In the genomic region with DNA sequence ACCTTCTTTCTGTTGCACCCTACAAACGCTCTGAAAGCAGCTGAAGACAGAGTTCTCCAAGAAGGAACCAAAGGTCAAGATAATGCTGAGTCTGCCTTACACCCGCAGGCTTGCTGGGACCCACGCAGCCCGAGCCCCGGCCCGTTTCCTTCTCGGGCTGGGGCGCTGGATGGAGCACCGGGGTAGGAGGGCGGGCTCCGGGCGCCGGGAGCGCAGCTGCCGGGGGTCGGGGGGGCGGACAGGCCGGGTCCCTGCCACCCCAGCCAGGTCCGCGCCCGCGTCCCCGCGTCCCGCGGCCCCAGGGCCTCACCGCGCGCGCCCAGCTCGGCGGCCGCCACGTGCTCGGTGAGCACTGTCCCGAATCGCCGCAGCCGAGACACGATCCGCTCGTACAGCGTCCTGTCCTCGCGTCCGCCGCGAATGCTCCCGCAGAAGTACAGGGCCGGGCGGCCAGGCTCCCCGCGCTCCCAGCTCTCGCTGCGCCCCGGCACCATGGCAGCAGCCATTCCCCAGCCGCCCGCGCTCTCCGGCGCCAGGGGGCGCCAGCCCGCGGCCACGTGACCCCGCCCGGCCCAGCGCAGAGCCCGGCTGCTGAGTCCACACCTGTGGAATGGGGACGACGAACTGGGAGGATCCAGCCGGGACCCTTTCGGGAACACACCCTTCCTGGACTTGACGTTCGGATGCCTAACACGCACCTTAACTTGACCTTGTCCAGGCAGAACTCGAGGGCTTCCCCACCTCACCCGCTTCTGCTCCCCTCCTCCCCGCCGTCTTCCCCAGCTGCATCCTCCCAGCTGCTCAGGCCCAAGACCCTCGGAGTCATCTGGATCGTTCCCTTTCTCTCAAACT, we compare ENCODE assay signal across 1 cellular context.
A peak's percentile ranks its signal among the peaks of the same experiment; 100 is the strongest.
TF ChIP-seq lines count a peak whose summit lies in the region.

A gene with protein sequence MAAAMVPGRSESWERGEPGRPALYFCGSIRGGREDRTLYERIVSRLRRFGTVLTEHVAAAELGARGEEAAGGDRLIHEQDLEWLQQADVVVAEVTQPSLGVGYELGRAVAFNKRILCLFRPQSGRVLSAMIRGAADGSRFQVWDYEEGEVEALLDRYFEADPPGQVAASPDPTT (minus strand): TSS at position 531 of the 852 bp plus-strand sequence. CDS start 25 bp downstream, at position 506.

TF ChIP-seq in HepG2, 621 proteins besides CTCF, POLR2A, EP300 and RAD21 (continued from another document and continues in another):
- TF ChIP-seq, protein P1, sequence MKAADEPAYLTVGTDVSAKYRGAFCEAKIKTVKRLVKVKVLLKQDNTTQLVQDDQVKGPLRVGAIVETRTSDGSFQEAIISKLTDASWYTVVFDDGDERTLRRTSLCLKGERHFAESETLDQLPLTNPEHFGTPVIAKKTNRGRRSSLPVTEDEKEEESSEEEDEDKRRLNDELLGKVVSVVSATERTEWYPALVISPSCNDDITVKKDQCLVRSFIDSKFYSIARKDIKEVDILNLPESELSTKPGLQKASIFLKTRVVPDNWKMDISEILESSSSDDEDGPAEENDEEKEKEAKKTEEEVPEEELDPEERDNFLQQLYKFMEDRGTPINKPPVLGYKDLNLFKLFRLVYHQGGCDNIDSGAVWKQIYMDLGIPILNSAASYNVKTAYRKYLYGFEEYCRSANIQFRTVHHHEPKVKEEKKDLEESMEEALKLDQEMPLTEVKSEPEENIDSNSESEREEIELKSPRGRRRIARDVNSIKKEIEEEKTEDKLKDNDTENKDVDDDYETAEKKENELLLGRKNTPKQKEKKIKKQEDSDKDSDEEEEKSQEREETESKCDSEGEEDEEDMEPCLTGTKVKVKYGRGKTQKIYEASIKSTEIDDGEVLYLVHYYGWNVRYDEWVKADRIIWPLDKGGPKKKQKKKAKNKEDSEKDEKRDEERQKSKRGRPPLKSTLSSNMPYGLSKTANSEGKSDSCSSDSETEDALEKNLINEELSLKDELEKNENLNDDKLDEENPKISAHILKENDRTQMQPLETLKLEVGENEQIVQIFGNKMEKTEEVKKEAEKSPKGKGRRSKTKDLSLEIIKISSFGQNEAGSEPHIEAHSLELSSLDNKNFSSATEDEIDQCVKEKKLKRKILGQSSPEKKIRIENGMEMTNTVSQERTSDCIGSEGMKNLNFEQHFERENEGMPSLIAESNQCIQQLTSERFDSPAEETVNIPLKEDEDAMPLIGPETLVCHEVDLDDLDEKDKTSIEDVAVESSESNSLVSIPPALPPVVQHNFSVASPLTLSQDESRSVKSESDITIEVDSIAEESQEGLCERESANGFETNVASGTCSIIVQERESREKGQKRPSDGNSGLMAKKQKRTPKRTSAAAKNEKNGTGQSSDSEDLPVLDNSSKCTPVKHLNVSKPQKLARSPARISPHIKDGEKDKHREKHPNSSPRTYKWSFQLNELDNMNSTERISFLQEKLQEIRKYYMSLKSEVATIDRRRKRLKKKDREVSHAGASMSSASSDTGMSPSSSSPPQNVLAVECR (CRISPR knock-in tag; IDR thresholded peaks at IDR 0.05; ENCODE audit: borderline replicate concordance), result peak; percentile 77; the same call in 1 of the 2 replicates
- TF ChIP-seq ZNF382 (CRISPR knock-in tag; IDR thresholded peaks at IDR 0.05; ENCODE audit: borderline replicate concordance) (no peak), SETDB1 (CRISPR knock-in tag; IDR thresholded peaks at IDR 0.05; ENCODE audit: borderline replicate concordance) (no peak), SCMH1 (CRISPR knock-in tag; IDR thresholded peaks at IDR 0.05; ENCODE audit: borderline replicate concordance) (no peak), CBFB (CRISPR knock-in tag; IDR thresholded peaks at IDR 0.05) (peak; percentile 49; the same call in 1 of the 2 replicates), MEIS1 (CRISPR knock-in tag; IDR thresholded peaks at IDR 0.05; ENCODE audit: borderline replicate concordance) (peak; percentile 31; the same call in 1 of the 2 replicates), ZBTB7A (CRISPR knock-in tag; IDR thresholded peaks at IDR 0.05) (peak; percentile 30; the same call in 1 of the 2 replicates), ZNF430 (CRISPR knock-in tag; IDR thresholded peaks at IDR 0.05) (no peak; the same call in 1 of the 2 replicates), KDM2A (CRISPR knock-in tag; IDR thresholded peaks at IDR 0.05; ENCODE audit: borderline replicate concordance, low read depth) (peak; percentile 33; the same call in 1 of the 2 replicates), TCF7 (IDR thresholded peaks at IDR 0.05; ENCODE audit: low read depth) (no peak), ZNF75D (CRISPR knock-in tag; IDR thresholded peaks at IDR 0.05; ENCODE audit: borderline replicate concordance) (no peak), ZBTB3 (CRISPR knock-in tag; IDR thresholded peaks at IDR 0.05; ENCODE audit: borderline replicate concordance, low read depth) (0 out of 2 replicates have a peak, but pooled peaks have one; percentile 49), NR2F1 (CRISPR knock-in tag; IDR thresholded peaks at IDR 0.05) (no peak), MIXL1 (CRISPR knock-in tag; IDR thresholded peaks at IDR 0.05) (0 out of 2 replicates have a peak, but pooled peaks have one; percentile 24), HOXA5 (CRISPR knock-in tag; IDR thresholded peaks at IDR 0.05) (0 out of 2 replicates have a peak, but pooled peaks have one; percentile 63), CHD2 (IDR thresholded peaks at IDR 0.05; ENCODE audit: low read depth, low read length) (no peak), ZNF317 (CRISPR knock-in tag; IDR thresholded peaks at IDR 0.05) (no peak), NCOA1 (CRISPR knock-in tag; IDR thresholded peaks at IDR 0.05) (no peak), KLF15 (CRISPR knock-in tag; IDR thresholded peaks at IDR 0.05; ENCODE audit: borderline replicate concordance) (no peak; the same call in 1 of the 2 replicates), SMC3 (IDR thresholded peaks at IDR 0.05; ENCODE audit: low read length) (no peak; the same call in 1 of the 2 replicates), EEA1 (CRISPR knock-in tag; IDR thresholded peaks at IDR 0.05; ENCODE audit: borderline replicate concordance) (peak; percentile 80), NFE2L2 (IDR thresholded peaks at IDR 0.05; ENCODE audit: low read length) (no peak), ZNF703 (CRISPR knock-in tag; IDR thresholded peaks at IDR 0.05; ENCODE audit: borderline replicate concordance) (no peak), ZNF230 (CRISPR knock-in tag; IDR thresholded peaks at IDR 0.05) (peak; percentile 60; the same call in 1 of the 2 replicates), HNRNPK (IDR thresholded peaks at IDR 0.05; ENCODE audit: low read depth, low read length, poor library complexity, severe bottlenecking) (peak; percentile 55), ZNF484 (CRISPR knock-in tag; IDR thresholded peaks at IDR 0.05; ENCODE audit: borderline replicate concordance, low read depth) (peak; percentile 59; the same call in 1 of the 2 replicates)
- TF ChIP-seq, protein P2, sequence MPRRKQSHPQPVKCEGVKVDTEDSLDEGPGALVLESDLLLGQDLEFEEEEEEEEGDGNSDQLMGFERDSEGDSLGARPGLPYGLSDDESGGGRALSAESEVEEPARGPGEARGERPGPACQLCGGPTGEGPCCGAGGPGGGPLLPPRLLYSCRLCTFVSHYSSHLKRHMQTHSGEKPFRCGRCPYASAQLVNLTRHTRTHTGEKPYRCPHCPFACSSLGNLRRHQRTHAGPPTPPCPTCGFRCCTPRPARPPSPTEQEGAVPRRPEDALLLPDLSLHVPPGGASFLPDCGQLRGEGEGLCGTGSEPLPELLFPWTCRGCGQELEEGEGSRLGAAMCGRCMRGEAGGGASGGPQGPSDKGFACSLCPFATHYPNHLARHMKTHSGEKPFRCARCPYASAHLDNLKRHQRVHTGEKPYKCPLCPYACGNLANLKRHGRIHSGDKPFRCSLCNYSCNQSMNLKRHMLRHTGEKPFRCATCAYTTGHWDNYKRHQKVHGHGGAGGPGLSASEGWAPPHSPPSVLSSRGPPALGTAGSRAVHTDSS (CRISPR knock-in tag; conservative IDR thresholded peaks at IDR 0.05), result no peak; the same call in 1 of the 2 replicates
- TF ChIP-seq, protein P3, sequence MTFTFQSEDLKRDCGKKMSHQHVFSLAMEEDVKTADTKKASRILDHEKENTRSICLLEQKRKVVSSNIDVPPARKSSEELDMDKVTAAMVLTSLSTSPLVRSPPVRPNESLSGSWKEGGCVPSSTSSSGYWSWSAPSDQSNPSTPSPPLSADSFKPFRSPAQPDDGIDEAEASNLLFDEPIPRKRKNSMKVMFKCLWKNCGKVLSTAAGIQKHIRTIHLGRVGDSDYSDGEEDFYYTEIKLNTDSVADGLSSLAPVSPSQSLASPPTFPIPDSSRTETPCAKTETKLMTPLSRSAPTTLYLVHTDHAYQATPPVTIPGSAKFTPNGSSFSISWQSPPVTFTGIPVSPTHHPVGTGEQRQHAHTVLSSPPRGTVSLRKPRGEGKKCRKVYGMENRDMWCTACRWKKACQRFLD (CRISPR knock-in tag; IDR thresholded peaks at IDR 0.05; ENCODE audit: borderline replicate concordance), result no peak
- TF ChIP-seq, protein P4, sequence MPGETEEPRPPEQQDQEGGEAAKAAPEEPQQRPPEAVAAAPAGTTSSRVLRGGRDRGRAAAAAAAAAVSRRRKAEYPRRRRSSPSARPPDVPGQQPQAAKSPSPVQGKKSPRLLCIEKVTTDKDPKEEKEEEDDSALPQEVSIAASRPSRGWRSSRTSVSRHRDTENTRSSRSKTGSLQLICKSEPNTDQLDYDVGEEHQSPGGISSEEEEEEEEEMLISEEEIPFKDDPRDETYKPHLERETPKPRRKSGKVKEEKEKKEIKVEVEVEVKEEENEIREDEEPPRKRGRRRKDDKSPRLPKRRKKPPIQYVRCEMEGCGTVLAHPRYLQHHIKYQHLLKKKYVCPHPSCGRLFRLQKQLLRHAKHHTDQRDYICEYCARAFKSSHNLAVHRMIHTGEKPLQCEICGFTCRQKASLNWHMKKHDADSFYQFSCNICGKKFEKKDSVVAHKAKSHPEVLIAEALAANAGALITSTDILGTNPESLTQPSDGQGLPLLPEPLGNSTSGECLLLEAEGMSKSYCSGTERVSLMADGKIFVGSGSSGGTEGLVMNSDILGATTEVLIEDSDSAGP (CRISPR knock-in tag; IDR thresholded peaks at IDR 0.05; ENCODE audit: borderline replicate concordance), result peak; percentile 44; the same call in 1 of the 2 replicates
- TF ChIP-seq, protein P5, sequence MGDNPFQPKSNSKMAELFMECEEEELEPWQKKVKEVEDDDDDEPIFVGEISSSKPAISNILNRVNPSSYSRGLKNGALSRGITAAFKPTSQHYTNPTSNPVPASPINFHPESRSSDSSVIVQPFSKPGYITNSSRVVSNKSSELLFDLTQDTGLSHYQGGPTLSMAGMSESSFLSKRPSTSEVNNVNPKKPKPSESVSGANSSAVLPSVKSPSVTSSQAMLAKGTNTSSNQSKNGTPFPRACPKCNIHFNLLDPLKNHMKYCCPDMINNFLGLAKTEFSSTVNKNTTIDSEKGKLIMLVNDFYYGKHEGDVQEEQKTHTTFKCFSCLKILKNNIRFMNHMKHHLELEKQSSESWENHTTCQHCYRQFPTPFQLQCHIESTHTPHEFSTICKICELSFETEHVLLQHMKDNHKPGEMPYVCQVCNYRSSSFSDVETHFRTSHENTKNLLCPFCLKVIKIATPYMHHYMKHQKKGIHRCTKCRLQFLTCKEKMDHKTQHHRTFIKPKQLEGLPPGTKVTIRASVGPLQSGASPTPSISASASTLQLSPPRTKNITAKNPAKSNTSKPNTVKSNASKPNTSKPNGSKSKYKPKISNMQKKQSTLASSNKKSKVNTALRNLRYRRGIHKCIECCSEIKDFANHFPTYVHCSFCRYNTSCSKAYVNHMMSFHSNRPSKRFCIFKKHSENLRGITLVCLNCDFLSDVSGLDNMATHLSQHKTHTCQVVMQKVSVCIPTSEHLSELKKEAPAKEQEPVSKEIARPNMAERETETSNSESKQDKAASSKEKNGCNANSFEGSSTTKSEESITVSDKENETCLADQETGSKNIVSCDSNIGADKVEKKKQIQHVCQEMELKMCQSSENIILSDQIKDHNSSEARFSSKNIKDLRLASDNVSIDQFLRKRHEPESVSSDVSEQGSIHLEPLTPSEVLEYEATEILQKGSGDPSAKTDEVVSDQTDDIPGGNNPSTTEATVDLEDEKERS (CRISPR knock-in tag; IDR thresholded peaks at IDR 0.05), result 0 out of 2 replicates have a peak, but pooled peaks have one; percentile 30
- TF ChIP-seq, protein P6, sequence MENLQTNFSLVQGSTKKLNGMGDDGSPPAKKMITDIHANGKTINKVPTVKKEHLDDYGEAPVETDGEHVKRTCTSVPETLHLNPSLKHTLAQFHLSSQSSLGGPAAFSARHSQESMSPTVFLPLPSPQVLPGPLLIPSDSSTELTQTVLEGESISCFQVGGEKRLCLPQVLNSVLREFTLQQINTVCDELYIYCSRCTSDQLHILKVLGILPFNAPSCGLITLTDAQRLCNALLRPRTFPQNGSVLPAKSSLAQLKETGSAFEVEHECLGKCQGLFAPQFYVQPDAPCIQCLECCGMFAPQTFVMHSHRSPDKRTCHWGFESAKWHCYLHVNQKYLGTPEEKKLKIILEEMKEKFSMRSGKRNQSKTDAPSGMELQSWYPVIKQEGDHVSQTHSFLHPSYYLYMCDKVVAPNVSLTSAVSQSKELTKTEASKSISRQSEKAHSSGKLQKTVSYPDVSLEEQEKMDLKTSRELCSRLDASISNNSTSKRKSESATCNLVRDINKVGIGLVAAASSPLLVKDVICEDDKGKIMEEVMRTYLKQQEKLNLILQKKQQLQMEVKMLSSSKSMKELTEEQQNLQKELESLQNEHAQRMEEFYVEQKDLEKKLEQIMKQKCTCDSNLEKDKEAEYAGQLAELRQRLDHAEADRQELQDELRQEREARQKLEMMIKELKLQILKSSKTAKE (CRISPR knock-in tag; IDR thresholded peaks at IDR 0.05; ENCODE audit: borderline replicate concordance), result no peak; the same call in 1 of the 2 replicates
- TF ChIP-seq, protein P7, sequence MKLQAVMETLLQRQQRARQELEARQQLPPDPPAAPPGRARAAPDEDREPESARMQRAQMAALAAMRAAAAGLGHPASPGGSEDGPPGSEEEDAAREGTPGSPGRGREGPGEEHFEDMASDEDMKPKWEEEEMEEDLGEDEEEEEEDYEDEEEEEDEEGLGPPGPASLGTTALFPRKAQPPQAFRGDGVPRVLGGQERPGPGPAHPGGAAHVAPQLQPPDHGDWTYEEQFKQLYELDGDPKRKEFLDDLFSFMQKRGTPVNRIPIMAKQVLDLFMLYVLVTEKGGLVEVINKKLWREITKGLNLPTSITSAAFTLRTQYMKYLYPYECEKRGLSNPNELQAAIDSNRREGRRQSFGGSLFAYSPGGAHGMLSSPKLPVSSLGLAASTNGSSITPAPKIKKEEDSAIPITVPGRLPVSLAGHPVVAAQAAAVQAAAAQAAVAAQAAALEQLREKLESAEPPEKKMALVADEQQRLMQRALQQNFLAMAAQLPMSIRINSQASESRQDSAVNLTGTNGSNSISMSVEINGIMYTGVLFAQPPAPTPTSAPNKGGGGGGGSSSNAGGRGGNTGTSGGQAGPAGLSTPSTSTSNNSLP (IDR thresholded peaks at IDR 0.05; ENCODE audit: low read depth, low read length), result no peak
- TF ChIP-seq, protein P8, sequence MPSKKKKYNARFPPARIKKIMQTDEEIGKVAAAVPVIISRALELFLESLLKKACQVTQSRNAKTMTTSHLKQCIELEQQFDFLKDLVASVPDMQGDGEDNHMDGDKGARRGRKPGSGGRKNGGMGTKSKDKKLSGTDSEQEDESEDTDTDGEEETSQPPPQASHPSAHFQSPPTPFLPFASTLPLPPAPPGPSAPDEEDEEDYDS (CRISPR knock-in tag; IDR thresholded peaks at IDR 0.05), result peak; percentile 51; the same call in 1 of the 2 replicates
- TF ChIP-seq, protein P9, sequence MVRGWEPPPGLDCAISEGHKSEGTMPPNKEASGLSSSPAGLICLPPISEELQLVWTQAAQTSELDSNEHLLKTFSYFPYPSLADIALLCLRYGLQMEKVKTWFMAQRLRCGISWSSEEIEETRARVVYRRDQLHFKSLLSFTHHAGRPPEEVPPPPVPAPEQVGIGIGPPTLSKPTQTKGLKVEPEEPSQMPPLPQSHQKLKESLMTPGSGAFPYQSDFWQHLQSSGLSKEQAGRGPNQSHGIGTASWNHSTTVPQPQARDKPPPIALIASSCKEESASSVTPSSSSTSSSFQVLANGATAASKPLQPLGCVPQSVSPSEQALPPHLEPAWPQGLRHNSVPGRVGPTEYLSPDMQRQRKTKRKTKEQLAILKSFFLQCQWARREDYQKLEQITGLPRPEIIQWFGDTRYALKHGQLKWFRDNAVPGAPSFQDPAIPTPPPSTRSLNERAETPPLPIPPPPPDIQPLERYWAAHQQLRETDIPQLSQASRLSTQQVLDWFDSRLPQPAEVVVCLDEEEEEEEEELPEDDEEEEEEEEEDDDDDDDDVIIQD (CRISPR knock-in tag; IDR thresholded peaks at IDR 0.05; ENCODE audit: low read depth), result no peak
